In genomic region chr16:67246945-67247697, GRCh38 we compare ENCODE assay signal across 8 cellular contexts. TPM values are rescaled to one million over a fixed set of nuclear protein-coding genes. Genes with fewer than 3 reads are reported as not detected.
DNase-seq lines count a peak whose midpoint lies in the region; ATAC-seq and TF ChIP-seq lines count a peak whose summit lies in the region.

Gene FHOD1, minus strand, starts transcription at chr16:67247481. Its CDS starts 71 bp downstream, at chr16:67247410.

- H3K27me3 ChIP-seq in PC-3 (ENCODE audit: low read length), result no peaks in the 10 kb centered on the region

- H3K36me3 ChIP-seq in PC-3 (ENCODE audit: low read depth, low read length), result no peaks in the 10 kb centered on the region
- no peaks in the 10 kb centered on the region for H3K36me3 ChIP-seq in mucosa of descending colon (ENCODE audit: low read depth)

- H4K20me1 ChIP-seq in PC-3 (ENCODE audit: low read length), result no peaks in the 10 kb centered on the region

- H3K4me2 ChIP-seq in PC-3 (ENCODE audit: low read length), result peak within 1 kb of the TSS; percentile 95

- peak within 1 kb of the TSS; percentile 78 for H3K4me3 ChIP-seq in Jurkat, Clone E6-1 (ENCODE audit: low read length)
- H3K4me3 ChIP-seq in PC-3 (ENCODE audit: low read length) (peak within 1 kb of the TSS; percentile 89), mucosa of descending colon (peak within 1 kb of the TSS; percentile 72)

- POLR2A ChIA-PET in PC-3 (lab: Charles Lee; ENCODE audit: unreplicated experiment), result interaction anchor here (0.6 to 0.7 kb wide), 6 partner anchors 20 to 999 kb away, joined by 3 to 7 read pairs (median 4); no protein-coding TSS in a partner anchor

- no peaks in the 10 kb centered on the region for H3K9me2 ChIP-seq in PC-3 (replicated peaks; ENCODE audit: low read length)

- intact Hi-C loops in PC-3 (cut with micrococcal nuclease) (loop anchor here (10.0 kb wide), 1 partner anchor 52 kb away; the partner anchor contains the start of genes E2F4, ELMO3 and EXOC3L1), mucosa of descending colon (cut with DNase I, micrococcal nuclease) (loop anchor here in 1 of 2 donors (5.0 kb wide), 1 partner anchor 230 kb away; no protein-coding TSS in a partner anchor)

- DNase-seq in DMS153 (lab: John Stamatoyannopoulos, UW) (peak; percentile 86), PC-3 (peak; percentile 91), activated T-cell treated with anti-CD3 and anti-CD28 coated beads for 4 hours (peak; percentile 91), epidermal melanocyte (ENCODE audit: insufficient read length, low spot score) (peak; percentile 85), mucosa of descending colon (peak; percentile 99 to 100 (median 99))
- DNase-seq in Jurkat, Clone E6-1 (ENCODE audit: low read depth, low spot score), result peak; percentile 92
- peak; percentile 91 to 97 for DNase-seq in stimulated activated CD8-positive, alpha-beta memory T cell treated with anti-CD3 and anti-CD28 coated beads, Interleukin-4, amount 100 ng/mL, for 1 hour (ENCODE audit: low read depth in 2 of 2, low spot score in 1 of 2)

- TF ChIP-seq CTCF in PC-3 (conservative IDR thresholded peaks at IDR 0.05; ENCODE audit: low read depth, low read length) (no peak), mucosa of descending colon (IDR thresholded peaks at IDR 0.05) (peak; percentile 15)

- H3K9me3 ChIP-seq in PC-3 (ENCODE audit: low read length) (no peaks in the 10 kb centered on the region), mucosa of descending colon (no peaks in the 10 kb centered on the region)

- TSS peak; percentile 25 for BruUV-seq in PC-3 (replicated peaks; lab: Mats Ljungman, UMichigan)

- peak within 1 kb of the TSS; percentile 88 for H3K27ac ChIP-seq in PC-3 (ENCODE audit: low read length)

- H3K4me1 ChIP-seq in PC-3 (ENCODE audit: insufficient read depth, low read length) (peaks cover 51% of the 10 kb centered on the region), mucosa of descending colon (ENCODE audit: low read depth) (peaks cover 52% of the 10 kb centered on the region)

- peak; percentile 40 for ATAC-seq in GM21619 (IDR thresholded peaks at IDR 0.05; ENCODE audit: unreplicated experiment)
- peak; percentile 55 for ATAC-seq in PC-3
- peak; percentile 84 for ATAC-seq in mucosa of descending colon

- peaks cover 46% of the 10 kb centered on the region for H3K79me2 ChIP-seq in PC-3 (ENCODE audit: low read length)

- H3K9ac ChIP-seq in PC-3 (ENCODE audit: low read length), result peak within 1 kb of the TSS; percentile 72

- peaks cover 7% of the 10 kb centered on the region for H3F3A ChIP-seq in PC-3 (ENCODE audit: low read length, unreplicated experiment)

- H2AFZ ChIP-seq in PC-3 (ENCODE audit: low read length), result peak within 1 kb of the TSS; percentile 94

- CTCF ChIA-PET in PC-3 (lab: Charles Lee), result interaction anchor here (0.5 to 1.7 kb wide), 7 partner anchors 14 to 226 kb away, joined by 3 to 21 read pairs (median 5); no protein-coding TSS in a partner anchor

RNA-seq across cellular contexts. Expression of gene FHOD1, which starts in this region (rescaled TPM):
- 79.4 TPM for polyA plus RNA-seq in Jurkat, Clone E6-1 (2012; ENCODE audit: insufficient read depth, insufficient read length)
- total RNA-seq in PC-3 (2014; rRNA removed), result 45.5 and 57.1 TPM in 2 replicates
- 10 to 100 TPM; 30.7 to 36.5 (median 34.1) TPM for total RNA-seq in mucosa of descending colon

Comparison
In these comparisons a context has a peak if more than half of its experiments do, and no peak if none do; other contexts are left out.
1. Peak in every context shown above with its lines: DNase-seq, ATAC-seq, H3K4me3 ChIP-seq and H3K27ac ChIP-seq.